23 cellular contexts compared by ENCODE assay signal in genomic region chr18:62345909-62346308, GRCh38. TPM values are rescaled to one million over a fixed set of nuclear protein-coding genes. Genes with fewer than 3 reads are reported as not detected.
DNase-seq lines count a peak whose midpoint lies in the region; ATAC-seq, FAIRE-seq and TF ChIP-seq lines count a peak whose summit lies in the region.
"Had no signal": no experiment of that assay in that cellular context is flagged by ENCODE, and none has a peak within 500 bp of the region (broad histone marks: within the 10 kb centered on the region; RNA-seq: fewer than 3 reads in every experiment).

No MANE protein-coding gene starts in this region.

- POLR2A ChIA-PET in activated CD4-positive, alpha-beta memory T cell treated with anti-CD3 and anti-CD28 coated beads, Interleukin-2, amount 10 ng/mL, durations not matched to agents 7 days and 5 days (lab: Charles Lee): interaction anchor here (0.6 to 1.8 kb wide), 2 partner anchors 11 to 16 kb away, joined by 3 to 5 read pairs; no protein-coding TSS in a partner anchor
- POLR2A ChIA-PET in activated CD4-positive, alpha-beta memory T cell treated with anti-CD3 and anti-CD28 coated beads for 36 hours (lab: Charles Lee): no interaction called here
- POLR2A ChIA-PET in H1 (lab: Charles Lee; ENCODE audit: partially characterized antibody): interaction anchor here (0.9 kb wide), 3 partner anchors 13 to 58 kb away, joined by 3 read pairs; no protein-coding TSS in a partner anchor

- no peak overlapping the region for H3K23ac ChIP-seq in H1 (ENCODE audit: insufficient read length)

- H3K79me1 ChIP-seq in H1 (ENCODE audit: low read depth, low read length): no peaks in the 10 kb centered on the region; the same call in 1 of the 2 replicates

- 0 out of 2 replicates have a peak overlapping the region, but pooled peaks have one; percentile 2 for H2BK5ac ChIP-seq in H1 (ENCODE audit: low read depth, low read length)

- peaks cover 0 to 12% of the 10 kb centered on the region in 2 experiments; a peak in 1 of 4 replicates for H3K79me2 ChIP-seq in H1 (ENCODE audit: control insufficient read depth in 1 of 2, insufficient read depth in 2 of 2, low read length in 2 of 2)

- intact Hi-C loops in activated CD4-positive, alpha-beta memory T cell treated with anti-CD3 and anti-CD28 coated beads for 36 hours (cut with micrococcal nuclease): no loop called here

- H3K18ac ChIP-seq in H1 (ENCODE audit: extremely low read depth, low read length): peak overlapping the region; percentile 75

- peak overlapping the region in 1 of 2 experiments; percentile 65; a peak in 3 of 4 replicates for H3K4me2 ChIP-seq in H1 (ENCODE audit: insufficient read depth in 1 of 2, low read depth in 2 of 2, low read length in 2 of 2)
- H3K4me2 ChIP-seq: KMS-11, PC-9 had no signal

- H3K9ac ChIP-seq in H1 (replicated peaks in 1 of 4; ENCODE audit: extremely low read depth in 1 of 4, low read depth in 3 of 4, low read length in 3 of 4): no peak overlapping the region
- H3K9ac ChIP-seq: KMS-11 had no signal

- H3K36me3 Mint-ChIP-seq in activated CD4-positive, alpha-beta memory T cell treated with anti-CD3 and anti-CD28 coated beads, Interleukin-2, amount 10 ng/mL, durations not matched to agents 7 days and 5 days (ENCODE audit: low read depth): peaks cover 41% of the 10 kb centered on the region
- no peaks in the 10 kb centered on the region for H3K36me3 Mint-ChIP-seq in activated CD4-positive, alpha-beta memory T cell treated with anti-CD3 and anti-CD28 coated beads for 36 hours

- H3K27me3 Mint-ChIP-seq in activated CD4-positive, alpha-beta memory T cell treated with anti-CD3 and anti-CD28 coated beads, Interleukin-2, amount 10 ng/mL, durations not matched to agents 7 days and 5 days: no peaks in the 10 kb centered on the region
- H3K27me3 Mint-ChIP-seq in activated CD4-positive, alpha-beta memory T cell treated with anti-CD3 and anti-CD28 coated beads for 36 hours: peaks cover 17% of the 10 kb centered on the region

- TF ChIP-seq POLR2A in H1 (IDR thresholded peaks at IDR 0.05; ENCODE audit: control extremely low read depth in 1 of 2, low read depth in 2 of 2, low read length in 2 of 2): no peak

- no peak overlapping the region for H4K91ac ChIP-seq in H1 (replicated peaks; ENCODE audit: insufficient read length, low read length)

- no peaks in the 10 kb centered on the region for H3K9me3 Mint-ChIP-seq in activated CD4-positive, alpha-beta memory T cell treated with anti-CD3 and anti-CD28 coated beads, Interleukin-2, amount 10 ng/mL, durations not matched to agents 7 days and 5 days
- no peaks in the 10 kb centered on the region for H3K9me3 Mint-ChIP-seq in activated CD4-positive, alpha-beta memory T cell treated with anti-CD3 and anti-CD28 coated beads for 36 hours

- H3K27me3 ChIP-seq in H1 (replicated peaks in 1 of 4; ENCODE audit: control insufficient read depth in 3 of 4, extremely low read depth in 1 of 4, insufficient read depth in 3 of 4, low read length in 3 of 4): no peaks in the 10 kb centered on the region; a peak in 1 of 7 replicates

- H4K8ac ChIP-seq in H1 (ENCODE audit: extremely low read depth, insufficient read depth, low read length): no peak overlapping the region

- peaks cover 9 to 23% (median 18%) of the 10 kb centered on the region in 4 experiments for H3K4me1 ChIP-seq in H1 (replicated peaks in 1 of 4; ENCODE audit: control insufficient read depth in 3 of 4, insufficient read depth in 4 of 4, low read length in 3 of 4)

- H2BK120ac ChIP-seq in H1 (replicated peaks; ENCODE audit: low read depth, low read length): no peak overlapping the region

- H3K36me3 ChIP-seq in H1 (ENCODE audit: control insufficient read depth in 2 of 4, insufficient read depth in 4 of 4, low read length in 3 of 4): no peaks in the 10 kb centered on the region

- no peak overlapping the region for H3K4me3 Mint-ChIP-seq in activated CD4-positive, alpha-beta memory T cell treated with anti-CD3 and anti-CD28 coated beads, Interleukin-2, amount 10 ng/mL, durations not matched to agents 7 days and 5 days
- no peak overlapping the region for H3K4me3 Mint-ChIP-seq in activated CD4-positive, alpha-beta memory T cell treated with anti-CD3 and anti-CD28 coated beads for 36 hours

- no peak overlapping the region for H4K5ac ChIP-seq in H1 (ENCODE audit: insufficient read length, low read depth, low read length)

- H3K27ac Mint-ChIP-seq in activated CD4-positive, alpha-beta memory T cell treated with anti-CD3 and anti-CD28 coated beads, Interleukin-2, amount 10 ng/mL, durations not matched to agents 7 days and 5 days: peak overlapping the region; percentile 85
- no peak overlapping the region for H3K27ac Mint-ChIP-seq in activated CD4-positive, alpha-beta memory T cell treated with anti-CD3 and anti-CD28 coated beads for 36 hours

- H2BK12ac ChIP-seq in H1 (ENCODE audit: low read depth, low read length): peak overlapping the region; percentile 64; the same call in 1 of the 2 replicates

- no peak overlapping the region for H3K56ac ChIP-seq in H1 (replicated peaks; ENCODE audit: insufficient read length, low read depth, low read length)

- no peaks in the 10 kb centered on the region for H3K9me3 ChIP-seq in H1 (ENCODE audit: insufficient read depth in 2 of 2, low read depth in 1 of 2, low read length in 1 of 2)
- H3K9me3 ChIP-seq: HAP-1 had no signal

- no peak overlapping the region for H3K4ac ChIP-seq in H1 (replicated peaks; ENCODE audit: insufficient read length, low read depth, low read length)

- FAIRE-seq in H1 (lab: Jason Lieb, UNC): no peak

- CTCF ChIA-PET in activated CD4-positive, alpha-beta memory T cell treated with anti-CD3 and anti-CD28 coated beads, Interleukin-2, amount 10 ng/mL, durations not matched to agents 7 days and 5 days (lab: Charles Lee): interaction anchor here (0.5 to 1.2 kb wide), 2 partner anchors 22 to 106 kb away, joined by 3 to 4 read pairs; no protein-coding TSS in a partner anchor
- CTCF ChIA-PET in activated CD4-positive, alpha-beta memory T cell treated with anti-CD3 and anti-CD28 coated beads for 36 hours (lab: Charles Lee): no interaction called here
- CTCF ChIA-PET in H1 (lab: Charles Lee; ENCODE audit: partially characterized antibody): interaction anchor here (0.7 to 1.9 kb wide), 5 partner anchors 13 to 96 kb away, joined by 3 to 7 read pairs (median 4); partner anchors contain the start of gene TNFRSF11A

- H3K23me2 ChIP-seq in H1 (ENCODE audit: low read depth, low read length): no peaks in the 10 kb centered on the region

- no peak for DNase-seq in activated CD4-positive, alpha-beta memory T cell treated with anti-CD3 and anti-CD28 coated beads, Interleukin-2, amount 10 ng/mL, durations not matched to agents 7 days and 5 days
- DNase-seq in activated CD4-positive, alpha-beta memory T cell treated with anti-CD3 and anti-CD28 coated beads for 36 hours: no peak
- DNase-seq in H1 (ENCODE audit: low read depth in 1 of 2, low spot score in 2 of 2) (no peak), MV-4-11 (lab: John Stamatoyannopoulos, UW) (no peak), NOMO-1 treated with DMSO at 0.1 percent for 48 hours (lab: John Stamatoyannopoulos, UW; ENCODE audit: unreplicated experiment) (no peak), H4 (ENCODE audit: low spot score) (no peak), NCI-H345 (lab: John Stamatoyannopoulos, UW) (no peak)
- DNase-seq: AML-193, DMS79, NCI-H1417 treated with DMSO at 0.1 percent for 48 hours, NCI-H187 treated with DMSO at 0.1 percent for 48 hours, NCI-H2227 treated with DMSO at 0.1 percent for 48 hours, NCI-H524, NCI-H82, PC-9, SIG-M5 had no signal

- no peak overlapping the region for H3K27ac ChIP-seq in H1 (ENCODE audit: low read depth, low read length)
- H3K27ac ChIP-seq: 22Rv1, C4-2B, KMS-11, PC-9, RWPE1 had no signal

- no peak for TF ChIP-seq EP300 in H1 (IDR thresholded peaks at IDR 0.05; ENCODE audit: borderline replicate concordance in 1 of 2, low read depth in 2 of 2, low read length in 2 of 2)

- H2BK15ac ChIP-seq in H1 (ENCODE audit: low read length): no peak overlapping the region

- peaks cover 65% of the 10 kb centered on the region for H3K4me1 Mint-ChIP-seq in activated CD4-positive, alpha-beta memory T cell treated with anti-CD3 and anti-CD28 coated beads, Interleukin-2, amount 10 ng/mL, durations not matched to agents 7 days and 5 days
- H3K4me1 Mint-ChIP-seq in activated CD4-positive, alpha-beta memory T cell treated with anti-CD3 and anti-CD28 coated beads for 36 hours (ENCODE audit: low read depth): peaks cover 25% of the 10 kb centered on the region

- 0 out of 2 replicates have a peak overlapping the region, but pooled peaks have one; percentile 0 for H2AK5ac ChIP-seq in H1 (ENCODE audit: low read depth, low read length)

- H4K20me1 ChIP-seq in H1 (replicated peaks in 1 of 2; ENCODE audit: control insufficient read depth in 1 of 2, insufficient read depth in 2 of 2, low read length in 2 of 2): no peaks in the 10 kb centered on the region

- peak overlapping the region; percentile 2; the same call in 1 of the 2 replicates for H2BK20ac ChIP-seq in H1 (ENCODE audit: low read length)

- no peak overlapping the region for H3K4me3 ChIP-seq in H1 (ENCODE audit: extremely low read depth in 1 of 4, insufficient read depth in 2 of 4, low read depth in 3 of 4, low read length in 4 of 4)
- H3K4me3 ChIP-seq: HAP-1, PC-9 had no signal

- TF ChIP-seq RAD21 in H1 (IDR thresholded peaks at IDR 0.05 in 1 of 2, conservative IDR thresholded peaks at IDR 0.05 in 1 of 2; ENCODE audit: low read depth in 2 of 2, low read length in 2 of 2): no peak

- no peak overlapping the region for H2AFZ ChIP-seq in H1 (ENCODE audit: low read length)
- H2AFZ ChIP-seq: PC-9 had no signal

- H3K14ac ChIP-seq in H1 (ENCODE audit: insufficient read length): no peak overlapping the region

- 92% methylated on average over 2 of the region's 2 CpGs; no CpG with 5 or more reads in 1 of the 2 experiments for WGBS in H1 (ENCODE audit: extremely low coverage in 1 of 2, insufficient coverage in 1 of 2, insufficient read length in 1 of 2, insufficient replicate concordance in 2 of 2, low coverage in 1 of 2, low lambda C conversion rate in 2 of 2, missing lambda C conversion rate in 1 of 2), 2 experiments

- ATAC-seq in HG02798 (IDR thresholded peaks at IDR 0.05; ENCODE audit: poor library complexity, unreplicated experiment): peak; percentile 47
- ATAC-seq: SK-N-SH treated with all-trans-retinoic acid at 6 μM for 48 hours had no signal

- TF ChIP-seq CTCF in H1 (IDR thresholded peaks at IDR 0.05; ENCODE audit: control extremely low read depth in 1 of 3, insufficient read depth in 1 of 3, low read depth in 1 of 3, low read length in 3 of 3): no peak

RNA-seq across cellular contexts. Expression of gene TNFRSF11A, which starts 20.8 kb away (rescaled TPM):
- 10 to 100 TPM; 26.0 to 30.0 TPM for total RNA-seq in activated CD4-positive, alpha-beta memory T cell treated with anti-CD3 and anti-CD28 coated beads, Interleukin-2, amount 10 ng/mL, durations not matched to agents 7 days and 5 days
- 1 to 10 TPM; 5.7 to 6.1 TPM for total RNA-seq in activated CD4-positive, alpha-beta memory T cell treated with anti-CD3 and anti-CD28 coated beads for 36 hours
- 10.6 and 11.1 TPM in 2 replicates for total RNA-seq in H1 (2021; fragmentation: NEBNext Ultra II Directional; extraction: Animal tissue kit (Norgen Biotek cat#: 25700))
- polyA plus RNA-seq in H1 (2011; rRNA removed): 8.1 and 8.7 TPM in 2 replicates
- polyA plus RNA-seq in H1 (2011; cell fraction: cytosol; rRNA removed): 7.4 TPM
- 16.5 TPM for polyA plus RNA-seq in H1 (2011; cell fraction: nucleus; rRNA removed)
- 6.6 to 12.8 TPM (median 10.3 TPM) in 4 replicates for polyA plus RNA-seq in H1 (2012, experiment 1 of 2)
- 3.3 TPM for polyA plus RNA-seq in H1 (2012, experiment 2 of 2)
- 5.3 TPM for polyA plus RNA-seq in H1 (2013, experiment 1 of 2)
- polyA plus RNA-seq in H1 (2013, experiment 2 of 2): 5.4 TPM
- 10.9 and 14.6 TPM in 2 replicates for polyA minus RNA-seq in H1 (2011; rRNA and poly(A)+ RNA removed)
- polyA minus RNA-seq in H1 (2011; cell fraction: cytosol; rRNA and poly(A)+ RNA removed): 6.7 TPM
- 20.2 TPM for polyA minus RNA-seq in H1 (2011; cell fraction: nucleus; rRNA and poly(A)+ RNA removed)
- total RNA-seq in H4 (2014; rRNA removed; shearing (Covaris generic)): 0.17 and 0.39 TPM in 2 replicates
